ENCODE assay signal across 8 cellular contexts in the genomic region with DNA sequence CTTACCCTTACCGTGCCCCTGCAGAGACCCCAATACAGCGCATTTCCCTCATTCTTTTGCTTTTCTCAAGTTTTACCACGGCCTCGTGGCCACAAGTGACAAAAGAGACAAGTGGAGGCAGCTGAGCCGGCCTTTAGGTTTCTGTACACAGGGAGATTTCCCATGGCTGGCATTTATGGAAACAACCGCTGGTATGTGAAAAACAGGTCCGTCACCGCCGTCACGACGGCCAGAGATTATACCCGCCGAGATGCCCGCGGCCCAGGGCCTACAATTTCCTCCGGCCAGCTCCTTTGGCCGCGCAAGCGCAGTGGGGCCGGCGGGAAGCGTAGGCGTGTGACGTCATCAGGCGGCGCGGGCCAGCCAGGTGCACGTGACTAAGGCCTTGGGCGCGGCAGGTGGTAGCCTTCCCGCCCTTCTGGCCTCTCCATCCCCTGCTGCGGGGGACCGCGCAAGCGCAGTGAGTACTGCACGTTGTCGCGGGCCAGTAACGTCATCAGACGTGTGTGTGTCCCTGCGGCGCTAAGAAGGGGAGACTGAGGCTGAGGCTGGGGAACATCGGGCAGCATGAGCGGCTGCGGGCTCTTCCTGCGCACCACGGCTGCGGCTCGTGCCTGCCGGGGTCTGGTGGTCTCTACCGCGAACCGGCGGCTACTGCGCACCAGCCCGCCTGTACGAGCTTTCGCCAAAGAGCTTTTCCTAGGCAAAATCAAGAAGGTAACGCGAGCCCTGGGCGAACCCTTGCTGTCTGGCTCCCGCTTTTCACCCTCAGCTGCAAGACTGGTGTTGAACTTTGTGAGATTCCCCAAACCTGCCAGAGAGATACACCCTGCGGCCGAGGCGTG. TPM values are rescaled to one million over a fixed set of nuclear protein-coding genes. Genes with fewer than 3 reads are reported as not detected.
A peak's percentile ranks its signal among the peaks of the same experiment; 100 is the strongest.
DNase-seq lines count a peak whose midpoint lies in the region; ATAC-seq lines count a peak whose summit lies in the region.

A gene (plus strand): TSS at position 496 of the 845 bp plus-strand sequence. CDS start 72 bp downstream, at position 568.

- peak within 1 kb of the TSS; percentile 86 for H3K27ac ChIP-seq in temporal lobe (ENCODE audit: low read depth, low read length)

- peak within 1 kb of the TSS; percentile 95 to 99 for H3K27ac Mint-ChIP-seq in activated naive CD4-positive, alpha-beta T cell treated with anti-CD3 and anti-CD28 coated beads, Interleukin-2, amount 50 U/mL, for 72 hours

- H3K9me3 Mint-ChIP-seq in activated naive CD4-positive, alpha-beta T cell treated with anti-CD3 and anti-CD28 coated beads, Interleukin-2, amount 50 U/mL, for 72 hours, result no peaks in the 10 kb centered on the region

- DNase-seq in NCI-H1092 treated with DMSO at 0.1 percent for 48 hours (lab: John Stamatoyannopoulos, UW), result peak; percentile 98
- DNase-seq in SKM-1 (lab: John Stamatoyannopoulos, UW; ENCODE audit: unreplicated experiment), result peak; percentile 96
- peak; percentile 99 for DNase-seq in activated naive CD4-positive, alpha-beta T cell treated with anti-CD3 and anti-CD28 coated beads, Interleukin-2, amount 50 U/mL, for 72 hours (ENCODE audit: low spot score in 2 of 2)
- DNase-seq in glomerular endothelial cell (ENCODE audit: extremely low read depth, low read depth, low spot score), result peak; percentile 63
- peak; percentile 95 for DNase-seq in occipital lobe (lab: John Stamatoyannopoulos, UW)

- H3K4me3 ChIP-seq in GM08714 (ENCODE audit: low read length), result peak within 1 kb of the TSS; percentile 92

- ATAC-seq in HG02610 (IDR thresholded peaks at IDR 0.05; ENCODE audit: unreplicated experiment), result peak; percentile 89
- peak; percentile 90 to 97 for ATAC-seq in activated naive CD4-positive, alpha-beta T cell treated with anti-CD3 and anti-CD28 coated beads, Interleukin-2, amount 50 U/mL, for 72 hours

- H3K36me3 Mint-ChIP-seq in activated naive CD4-positive, alpha-beta T cell treated with anti-CD3 and anti-CD28 coated beads, Interleukin-2, amount 50 U/mL, for 72 hours, result peaks cover 26 to 35% of the 10 kb centered on the region in 2 donors

RNA-seq across cellular contexts. Expression of the gene that starts here (rescaled TPM):
- 10 to 100 TPM; 49.7 to 74.2 TPM for total RNA-seq in activated naive CD4-positive, alpha-beta T cell treated with anti-CD3 and anti-CD28 coated beads, Interleukin-2, amount 50 U/mL, for 72 hours
- total RNA-seq in glomerular endothelial cell, result 35.9 and 45.6 TPM in 2 replicates
- 27.6 TPM for total RNA-seq in occipital lobe
- 24.3 TPM for total RNA-seq in temporal lobe

Comparison
In these comparisons a context has a peak if more than half of its experiments do, and no peak if none do; other contexts are left out.
1. Peak in every context shown above with its lines: DNase-seq, ATAC-seq, H3K4me3 ChIP-seq and H3K27ac ChIP-seq.